24 cellular contexts compared by ENCODE assay signal in genomic region chr3:138907541-138907940, GRCh38.
"Had no signal": no experiment of that assay in that cellular context is flagged by ENCODE, and none has a peak within 500 bp of the region (broad histone marks: within the 10 kb centered on the region; RNA-seq: fewer than 3 reads in every experiment).

No MANE protein-coding gene starts in this region.

- DNase-seq: activated CD4-positive, alpha-beta memory T cell treated with anti-CD3 and anti-CD28 coated beads, Interleukin-2, amount 10 ng/mL, durations not matched to agents 7 days and 5 days; activated CD4-positive, alpha-beta T cell treated with anti-CD3 and anti-CD28 coated beads for 36 hours; activated CD4-positive, alpha-beta T cell treated with anti-CD3 and anti-CD28 coated beads, Interleukin-2, amount 50 U/mL, for 1 hour; activated gamma-delta T cell; activated naive CD4-positive, alpha-beta T cell treated with anti-CD3 and anti-CD28 coated beads, Interleukin-2, amount 10 ng/mL, durations not matched to agents 7 days and 5 days; activated naive CD8-positive, alpha-beta T cell treated with anti-CD3 and anti-CD28 coated beads for 36 hours; activated T-cell treated with anti-CD3 and anti-CD28 coated beads for 4 hours; activated T-cell treated with anti-CD3 and anti-CD28 coated beads, Interleukin-2, amount 50 U/mL, for 48 hours; brain microvascular endothelial cell; cerebellar nuclear complex; MG63; NCI-H1105; NCI-H1436; NCI-H187; NCI-H2081; NCI-H446; NCI-H524; PC-3; SHP77; T-cell; T-helper 2 cell; WERI-Rb-1 had no signal

- ATAC-seq: activated CD4-positive, alpha-beta T cell treated with anti-CD3 and anti-CD28 coated beads for 36 hours; activated T-helper 17 cell treated with anti-CD3 and anti-CD28 coated beads, Interleukin-2, amount 50 U/mL, for 72 hours; PC-3; SK-N-SH treated with all-trans-retinoic acid at 6 μM for 48 hours; T-cell had no signal
